Comparison of ENCODE assay signal across 8 cellular contexts in the genomic region with DNA sequence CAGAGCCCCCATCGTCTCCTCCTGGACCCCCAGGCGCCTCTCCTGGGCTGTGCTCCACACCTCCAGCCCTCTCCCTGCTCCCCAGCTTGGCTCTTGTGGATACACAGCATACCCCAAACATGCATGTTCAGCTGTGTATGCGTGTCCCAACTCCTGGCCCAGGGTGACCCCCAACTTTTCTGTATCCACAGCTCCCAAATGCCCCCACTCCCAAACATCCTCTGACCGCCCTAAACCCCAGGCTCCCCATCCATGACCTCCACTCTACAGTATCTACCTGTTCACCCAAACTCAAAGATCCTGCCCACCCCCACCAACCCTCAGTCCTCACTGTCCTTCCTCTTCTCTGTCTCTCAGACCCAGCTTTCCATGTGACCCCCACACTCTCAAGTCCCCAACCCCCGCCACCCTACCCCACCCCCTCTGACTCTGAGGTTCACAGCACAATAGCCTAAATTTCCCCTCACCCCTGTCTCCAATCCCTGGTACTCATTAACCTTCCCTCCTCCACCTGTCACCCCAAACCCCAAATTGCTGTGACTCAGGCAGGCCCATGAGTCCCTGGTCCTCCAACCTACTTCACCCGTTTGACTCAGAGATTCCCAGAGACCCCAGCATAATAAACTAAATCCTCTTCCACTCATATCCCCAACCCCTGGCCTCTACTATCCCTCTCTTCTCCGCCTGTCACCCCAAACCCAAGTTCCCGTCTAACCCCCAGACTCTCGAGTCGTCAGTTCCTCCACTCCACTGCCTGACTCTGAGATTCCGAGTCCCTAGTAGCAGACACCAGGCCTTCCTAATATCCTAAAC. TPM values are rescaled to one million over a fixed set of nuclear protein-coding genes. Genes with fewer than 3 reads are reported as not detected.
A peak's percentile ranks its signal among the peaks of the same experiment; 100 is the strongest.
DNase-seq lines count a peak whose midpoint lies in the region; ATAC-seq and TF ChIP-seq lines count a peak whose summit lies in the region.

No MANE protein-coding gene starts in this region.

- 28 to 33% (median 30%) methylated on average over 11 of the region's 11 CpGs for WGBS in psoas muscle, 3 donors

- H3K9me3 ChIP-seq in psoas muscle, result no peaks in the 10 kb centered on the region

- ATAC-seq in T-cell (replicated peaks in 1 of 4) (no peak), psoas muscle (no peak)

- peak overlapping the region; percentile 87 to 97 (median 90) for H3K4me3 Mint-ChIP-seq in T-cell

- peak overlapping the region; percentile 97 for H3K27ac ChIP-seq in psoas muscle

- peaks cover 22% of the 10 kb centered on the region for H3K36me3 Mint-ChIP-seq in T-cell

- peaks cover 57% of the 10 kb centered on the region for H3K4me1 ChIP-seq in psoas muscle

- no peaks in the 10 kb centered on the region for H3K9me3 Mint-ChIP-seq in T-cell

- DNase-seq in T-cell (no peak), fibroblast of pulmonary artery (ENCODE audit: low read depth) (no peak), psoas muscle (no peak), SW 1271 (lab: John Stamatoyannopoulos, UW) (no peak), DMS114 treated with DMSO at 0.1 percent for 48 hours (lab: John Stamatoyannopoulos, UW; ENCODE audit: unreplicated experiment) (no peak), NCI-H1105 treated with DMSO at 0.1 percent for 48 hours (lab: John Stamatoyannopoulos, UW) (no peak), NCI-H2171 (lab: John Stamatoyannopoulos, UW) (no peak)

- H3K4me3 ChIP-seq in GM08714 (ENCODE audit: low read length), result peak overlapping the region; percentile 97
- peak overlapping the region; percentile 99 for H3K4me3 ChIP-seq in fibroblast of pulmonary artery (replicated peaks; ENCODE audit: low read depth, low read length)
- H3K4me3 ChIP-seq in psoas muscle, result peak overlapping the region; percentile 84

- H3K27ac Mint-ChIP-seq in T-cell, result peak overlapping the region; percentile 91 to 93

- CTCF ChIA-PET in T-cell (lab: Charles Lee), result no interaction called here

- H3K27me3 Mint-ChIP-seq in T-cell, result no peaks in the 10 kb centered on the region

- TF ChIP-seq CTCF in fibroblast of pulmonary artery (IDR thresholded peaks at IDR 0.05; ENCODE audit: low read length, missing control alignments) (no peak), psoas muscle (IDR thresholded peaks at IDR 0.05) (no peak)

- POLR2A ChIA-PET in T-cell (lab: Charles Lee), result no interaction called here

- peaks cover 0 to 30% of the 10 kb centered on the region in 2 donors for H3K36me3 ChIP-seq in psoas muscle (ENCODE audit: insufficient read depth in 1 of 2, low read depth in 1 of 2)

- no peaks in the 10 kb centered on the region for H3K27me3 ChIP-seq in psoas muscle (ENCODE audit: insufficient read depth in 3 of 3, low read length in 2 of 3)

- peaks cover 71 to 83% (median 78%) of the 10 kb centered on the region in 3 donors for H3K4me1 Mint-ChIP-seq in T-cell

- intact Hi-C loops in psoas muscle (cut with DNase I), result no loop called here

RNA-seq across cellular contexts. Expression of a gene that starts 1.0 kb away (rescaled TPM):
- total RNA-seq in T-cell, result 10 to 100 TPM; 35.6 to 53.5 (median 48.6) TPM
- total RNA-seq in psoas muscle, result 100 to 1,000 TPM in 3 of 4 donors, 10 to 100 TPM in 1; 95.4 to 146 (median 125) TPM
- 100 to 1,000 TPM in 2 of 3 donors, 10 to 100 TPM in 1; 86.8 to 146 (median 145) TPM for polyA plus RNA-seq in psoas muscle

RNA-seq across cellular contexts. Expression of a gene that starts 2.6 kb away (rescaled TPM):
- total RNA-seq in T-cell (10 to 100 TPM; 61.5 to 82.9 (median 79.3) TPM), psoas muscle (100 to 1,000 TPM in 2 of 4 donors, 10 to 100 TPM in 2; 96.5 to 126 (median 103) TPM)
- polyA plus RNA-seq in psoas muscle, result 100 to 1,000 TPM; 149 to 184 (median 157) TPM

RNA-seq across cellular contexts. Expression of a gene that starts 13.6 kb away (rescaled TPM):
- total RNA-seq in T-cell (100 to 1,000 TPM; 374 to 574 (median 403) TPM), psoas muscle (100 to 1,000 TPM; 165 to 212 (median 197) TPM)
- 100 to 1,000 TPM; 141 to 154 (median 147) TPM for polyA plus RNA-seq in psoas muscle

RNA-seq across cellular contexts. Expression of a gene that starts 15.7 kb away (rescaled TPM):
- 10 to 100 TPM; 37.0 to 59.3 (median 47.2) TPM for total RNA-seq in T-cell
- total RNA-seq in psoas muscle, result 10 to 100 TPM in 2 of 4 donors, 1 to 10 TPM in 2; 8.2 to 13.0 (median 11.1) TPM
- polyA plus RNA-seq in psoas muscle, result 10 to 100 TPM in 1 of 3 donors, 1 to 10 TPM in 2; 5.0 to 12.5 (median 8.2) TPM

RNA-seq across cellular contexts. Expression of a gene that starts 37.8 kb away (rescaled TPM):
- total RNA-seq in T-cell (10 to 100 TPM in 4 of 5 donors, 1 to 10 TPM in 1; 8.3 to 27.8 (median 24.5) TPM), psoas muscle (10 to 100 TPM in 1 of 4 donors, 1 to 10 TPM in 3; 7.7 to 13.0 (median 9.9) TPM)
- polyA plus RNA-seq in psoas muscle, result 10 to 100 TPM in 1 of 3 donors, 1 to 10 TPM in 2; 6.2 to 12.5 (median 8.5) TPM
